ENCODE assay signal across 10 cellular contexts in genomic region chr5:14449052-14449661, GRCh38.
DNase-seq lines count a peak whose midpoint lies in the region; ATAC-seq, FAIRE-seq and TF ChIP-seq lines count a peak whose summit lies in the region.
"Had no signal": no experiment of that assay in that cellular context is flagged by ENCODE, and none has a peak within 500 bp of the region (broad histone marks: within the 10 kb centered on the region; RNA-seq: fewer than 3 reads in every experiment).

No MANE protein-coding gene starts in this region.

- WGBS in H1 (ENCODE audit: extremely low coverage in 1 of 2, insufficient coverage in 1 of 2, insufficient read length in 1 of 2, insufficient replicate concordance in 2 of 2, low coverage in 1 of 2, low lambda C conversion rate in 2 of 2, missing lambda C conversion rate in 1 of 2), 2 experiments = 91% methylated on average over 16 of the region's 16 CpGs; no CpG with 5 or more reads in 1 of the 2 experiments

- ATAC-seq in WTC11 (no peak), GM19467 (IDR thresholded peaks at IDR 0.05; ENCODE audit: unreplicated experiment) (no peak)
- ATAC-seq: natural killer cell had no signal

- H4K91ac ChIP-seq in H1 (replicated peaks; ENCODE audit: insufficient read length, low read length) = no peak overlapping the region

- no peak for TF ChIP-seq RAD21 in H1 (IDR thresholded peaks at IDR 0.05 in 1 of 2, conservative IDR thresholded peaks at IDR 0.05 in 1 of 2; ENCODE audit: low read depth in 2 of 2, low read length in 2 of 2)

- H2BK12ac ChIP-seq in H1 (ENCODE audit: low read depth, low read length) = no peak overlapping the region

- intact Hi-C loops in A673 (cut with micrococcal nuclease; ENCODE audit: unreplicated experiment) (no loop called here), posterior vena cava (cut with DNase I) (no loop called here)

- no peak for TF ChIP-seq CTCF in A673 (conservative IDR thresholded peaks at IDR 0.05; ENCODE audit: low read depth, low read length)
- TF ChIP-seq CTCF in H1 (IDR thresholded peaks at IDR 0.05; ENCODE audit: control extremely low read depth in 1 of 3, insufficient read depth in 1 of 3, low read depth in 1 of 3, low read length in 3 of 3) = no peak
- TF ChIP-seq CTCF in WTC11 (IDR thresholded peaks at IDR 0.05) = no peak

- H3K4me3 Mint-ChIP-seq in WTC11 = no peak overlapping the region
- H3K4me3 Mint-ChIP-seq: natural killer cell had no signal

- H2AFZ ChIP-seq in H1 (ENCODE audit: low read length) = no peak overlapping the region

- no peak overlapping the region for H2BK20ac ChIP-seq in H1 (ENCODE audit: low read length)

- TF ChIP-seq EP300 in H1 (IDR thresholded peaks at IDR 0.05; ENCODE audit: borderline replicate concordance in 1 of 2, low read depth in 2 of 2, low read length in 2 of 2) = no peak

- H3K79me1 ChIP-seq in H1 (ENCODE audit: low read depth, low read length) = no peaks in the 10 kb centered on the region

- H3K4me3 ChIP-seq in A673 (ENCODE audit: low read depth, low read length, poor library complexity, severe bottlenecking) = no peak overlapping the region
- H3K4me3 ChIP-seq in H1 (ENCODE audit: extremely low read depth in 1 of 4, insufficient read depth in 2 of 4, low read depth in 3 of 4, low read length in 4 of 4) = no peak overlapping the region

- H3K27me3 Mint-ChIP-seq in WTC11 (ENCODE audit: low read depth) = no peaks in the 10 kb centered on the region

- peaks cover 0 to 1% of the 10 kb centered on the region in 2 experiments for H4K20me1 ChIP-seq in H1 (replicated peaks in 1 of 2; ENCODE audit: control insufficient read depth in 1 of 2, insufficient read depth in 2 of 2, low read length in 2 of 2)

- H3K27me3 ChIP-seq in A673 (replicated peaks; ENCODE audit: insufficient read depth, low read depth, low read length, poor library complexity) (no peaks in the 10 kb centered on the region), H1 (replicated peaks in 1 of 4; ENCODE audit: control insufficient read depth in 3 of 4, extremely low read depth in 1 of 4, insufficient read depth in 3 of 4, low read length in 3 of 4) (no peaks in the 10 kb centered on the region)

- H3K9ac ChIP-seq in H1 (replicated peaks in 1 of 4; ENCODE audit: extremely low read depth in 1 of 4, low read depth in 3 of 4, low read length in 3 of 4) = no peak overlapping the region

- H3K27ac Mint-ChIP-seq in WTC11 = no peak overlapping the region
- H3K27ac Mint-ChIP-seq: natural killer cell had no signal

- no peaks in the 10 kb centered on the region for H3K23me2 ChIP-seq in H1 (ENCODE audit: low read depth, low read length)

- no peak overlapping the region for H2BK120ac ChIP-seq in H1 (replicated peaks; ENCODE audit: low read depth, low read length)

- H3K4ac ChIP-seq in H1 (replicated peaks; ENCODE audit: insufficient read length, low read depth, low read length) = no peak overlapping the region

- no peak overlapping the region for H2BK5ac ChIP-seq in H1 (ENCODE audit: low read depth, low read length)

- H3K36me3 Mint-ChIP-seq in WTC11 = peaks cover 16% of the 10 kb centered on the region
- H3K36me3 Mint-ChIP-seq: natural killer cell had no signal

- no peak overlapping the region for H2AK5ac ChIP-seq in H1 (ENCODE audit: low read depth, low read length)

- FAIRE-seq in H1 (lab: Jason Lieb, UNC) = no peak

- POLR2A ChIA-PET in A673 (lab: Charles Lee; ENCODE audit: low non-redundant PET) (no interaction called here), H1 (lab: Charles Lee; ENCODE audit: partially characterized antibody) (interaction anchor here (0.6 kb wide), 1 partner anchor 176 kb away, joined by 3 read pairs; no protein-coding TSS in a partner anchor), WTC11 (lab: Charles Lee) (no interaction called here)

- H3K79me2 ChIP-seq in H1 (ENCODE audit: control insufficient read depth in 1 of 2, insufficient read depth in 2 of 2, low read length in 2 of 2) = no peaks in the 10 kb centered on the region

- H3K56ac ChIP-seq in H1 (replicated peaks; ENCODE audit: insufficient read length, low read depth, low read length) = no peak overlapping the region

- H3K9me3 ChIP-seq in A673 (ENCODE audit: low read depth, low read length, poor library complexity, severe bottlenecking) (no peaks in the 10 kb centered on the region), H1 (ENCODE audit: insufficient read depth in 2 of 2, low read depth in 1 of 2, low read length in 1 of 2) (no peaks in the 10 kb centered on the region)

- H3K4me1 ChIP-seq in A673 (ENCODE audit: insufficient read depth, low read length, poor library complexity, severe bottlenecking) (peaks cover 95% of the 10 kb centered on the region), H1 (replicated peaks in 1 of 4; ENCODE audit: control insufficient read depth in 3 of 4, insufficient read depth in 4 of 4, low read length in 3 of 4) (peaks cover 4 to 21% (median 13%) of the 10 kb centered on the region in 4 experiments)

- peak overlapping the region; percentile 53 for H4K8ac ChIP-seq in H1 (ENCODE audit: extremely low read depth, insufficient read depth, low read length)

- peak; percentile 46 for DNase-seq in A673 (ENCODE audit: low spot score)
- DNase-seq in NCI-H1694 (lab: John Stamatoyannopoulos, UW) = peak; percentile 50
- no peak for DNase-seq in H1 (ENCODE audit: low read depth in 1 of 2, low spot score in 2 of 2)
- peak; percentile 92 for DNase-seq in myocyte (ENCODE audit: low read depth)
- DNase-seq in WTC11 (ENCODE audit: low spot score) = no peak
- no peak for DNase-seq in posterior vena cava (ENCODE audit: low spot score)
- DNase-seq in NCI-H748 (lab: John Stamatoyannopoulos, UW; ENCODE audit: unreplicated experiment) = no peak
- DNase-seq: natural killer cell had no signal

- no peak overlapping the region for H4K5ac ChIP-seq in H1 (ENCODE audit: insufficient read length, low read depth, low read length)

- H3K9me3 Mint-ChIP-seq in WTC11 = peaks cover 5% of the 10 kb centered on the region
- H3K9me3 Mint-ChIP-seq: activated T-cell treated with anti-CD3 and anti-CD28 coated beads, Interleukin-2, amount 50 U/mL, for 72 hours; natural killer cell had no signal

- CTCF ChIA-PET in A673 (lab: Charles Lee) = no interaction called here
- CTCF ChIA-PET in H1 (lab: Charles Lee; ENCODE audit: partially characterized antibody) = no interaction called here
- CTCF ChIA-PET in WTC11 (lab: Charles Lee) = no interaction called here

- peaks cover 55% of the 10 kb centered on the region for H3K4me1 Mint-ChIP-seq in WTC11
- H3K4me1 Mint-ChIP-seq: natural killer cell had no signal

- H2BK15ac ChIP-seq in H1 (ENCODE audit: low read length) = no peak overlapping the region

- no peak overlapping the region for H3K14ac ChIP-seq in H1 (ENCODE audit: insufficient read length)

- H3K18ac ChIP-seq in H1 (ENCODE audit: extremely low read depth, low read length) = no peak overlapping the region

- no peak overlapping the region for H3K23ac ChIP-seq in H1 (ENCODE audit: insufficient read length)

- no peak for TF ChIP-seq POLR2A in H1 (IDR thresholded peaks at IDR 0.05; ENCODE audit: control extremely low read depth in 1 of 2, low read depth in 2 of 2, low read length in 2 of 2)

- peak overlapping the region; percentile 70 for H3K27ac ChIP-seq in A673 (ENCODE audit: low read depth, low read length, poor library complexity, severe bottlenecking)
- no peak overlapping the region for H3K27ac ChIP-seq in H1 (ENCODE audit: low read depth, low read length)

- H3K36me3 ChIP-seq in A673 (ENCODE audit: insufficient read depth, low read length, poor library complexity, severe bottlenecking) (no peaks in the 10 kb centered on the region), H1 (ENCODE audit: control insufficient read depth in 2 of 4, insufficient read depth in 4 of 4, low read length in 3 of 4) (no peaks in the 10 kb centered on the region)

- BruUV-seq in A673 (replicated peaks; lab: Mats Ljungman, UMichigan) = no TSS peak

- H3K4me2 ChIP-seq in H1 (ENCODE audit: insufficient read depth in 1 of 2, low read depth in 2 of 2, low read length in 2 of 2) = no peak overlapping the region

TF ChIP-seq in H1, 55 proteins besides CTCF, POLR2A, EP300 and RAD21:
- no peak for TF ChIP-seq KDM4A (IDR thresholded peaks at IDR 0.05; ENCODE audit: low read depth, low read length, severe bottlenecking)
- no peak for TF ChIP-seq RBBP5 (IDR thresholded peaks at IDR 0.05; ENCODE audit: borderline replicate concordance, low read depth, low read length)
- no peak for TF ChIP-seq ZNF274 (IDR thresholded peaks at IDR 0.05; ENCODE audit: borderline replicate concordance, extremely low read depth, low read length)
- TF ChIP-seq E2F6 (IDR thresholded peaks at IDR 0.05) = no peak
- no peak for TF ChIP-seq NANOG (IDR thresholded peaks at IDR 0.05; ENCODE audit: insufficient read depth, low read depth, low read length, poor library complexity, severe bottlenecking)
- no peak for TF ChIP-seq TAF1 (IDR thresholded peaks at IDR 0.05; ENCODE audit: low read depth, low read length)

TF ChIP-seq in WTC11, 78 proteins besides CTCF, POLR2A, EP300 and RAD21 (continues in another document):
- no peak for TF ChIP-seq GTF2I (CRISPR knock-in tag; conservative IDR thresholded peaks at IDR 0.05)
- TF ChIP-seq RELA (CRISPR knock-in tag; IDR thresholded peaks at IDR 0.05; ENCODE audit: borderline replicate concordance) = no peak
- TF ChIP-seq FOXK1 (CRISPR knock-in tag; IDR thresholded peaks at IDR 0.05) = no peak
- TF ChIP-seq ATF6 (CRISPR knock-in tag; IDR thresholded peaks at IDR 0.05) = no peak

Comparison
In these comparisons a context has a peak if more than half of its experiments do, and no peak if none do; other contexts are left out.
1. DNase-seq: peak in A673 (single experiment), NCI-H1694 (single experiment) and myocyte (single experiment); none in H1 (0 of 2), WTC11 (single experiment), posterior vena cava (single experiment) and NCI-H748 (single experiment).